Comparison of ENCODE assay signal across 22 cellular contexts in the genomic region with DNA sequence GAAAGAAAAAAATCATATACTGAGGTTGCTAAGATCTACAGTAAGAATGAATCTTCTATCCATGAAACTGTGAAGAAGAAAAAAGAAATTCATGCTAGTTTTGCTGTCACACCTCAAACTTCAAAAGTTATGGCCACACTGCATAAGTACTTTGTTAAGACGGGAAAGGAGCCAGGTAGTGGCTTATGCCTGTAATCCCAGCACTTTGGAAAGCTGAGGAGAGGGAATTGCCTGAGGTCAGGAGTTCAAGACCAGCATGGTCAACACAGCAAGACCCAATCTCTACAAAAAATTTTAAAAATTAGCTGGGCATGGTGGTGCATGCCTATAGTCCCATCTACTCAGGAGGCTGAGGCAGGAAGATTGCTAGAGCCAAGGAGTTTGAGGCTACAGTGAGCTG. TPM values are rescaled to one million over a fixed set of nuclear protein-coding genes. Genes with fewer than 3 reads are reported as not detected.
"Had no signal": no experiment of that assay in that cellular context is flagged by ENCODE, and none has a peak within 500 bp of the region (broad histone marks: within the 10 kb centered on the region; RNA-seq: fewer than 3 reads in every experiment).

No MANE protein-coding gene starts in this region.

- H3K4me3 Mint-ChIP-seq: activated naive CD4-positive, alpha-beta T cell treated with anti-CD3 and anti-CD28 coated beads, Interleukin-2, amount 10 ng/mL, durations not matched to agents 7 days and 5 days; nephron; stimulated activated naive CD8-positive, alpha-beta T cell treated with anti-CD3 and anti-CD28 coated beads, Interleukin-15, Interleukin-2, amounts not matched to agents 100 ng/mL and 50 ng/mL, for 24 hours had no signal

- H3K27ac ChIP-seq: hepatocyte, neutrophil, pancreas, psoas muscle, right atrium auricular region, tibial artery had no signal

- H3K4me1 Mint-ChIP-seq: activated naive CD4-positive, alpha-beta T cell treated with anti-CD3 and anti-CD28 coated beads, Interleukin-2, amount 10 ng/mL, durations not matched to agents 7 days and 5 days; nephron had no signal

- H2AFZ ChIP-seq: hepatocyte had no signal

- H3K4me1 ChIP-seq: pancreas, psoas muscle, right atrium auricular region, tibial artery had no signal

- H3K27me3 Mint-ChIP-seq: activated naive CD4-positive, alpha-beta T cell treated with anti-CD3 and anti-CD28 coated beads, Interleukin-2, amount 10 ng/mL, durations not matched to agents 7 days and 5 days; stimulated activated naive CD8-positive, alpha-beta T cell treated with anti-CD3 and anti-CD28 coated beads, Interleukin-15, Interleukin-2, amounts not matched to agents 100 ng/mL and 50 ng/mL, for 24 hours had no signal

- H3K9me3 ChIP-seq: neutrophil, pancreas, psoas muscle, right atrium auricular region, tibial artery had no signal

- H3K4me2 ChIP-seq: hepatocyte had no signal

- DNase-seq: activated CD4-positive, alpha-beta T cell treated with anti-CD3 and anti-CD28 coated beads for 1 hour; activated CD8-positive, alpha-beta memory T cell treated with anti-CD3 and anti-CD28 coated beads for 24 hours; activated CD8-positive, alpha-beta memory T cell treated with anti-CD3 and anti-CD28 coated beads, Interleukin-2, amount 50 U/mL, for 4 hours; activated effector memory CD4-positive, alpha-beta T cell treated with anti-CD3 and anti-CD28 coated beads, Interleukin-2, amount 50 U/mL, for 16 hours; activated naive CD4-positive, alpha-beta T cell treated with anti-CD3 and anti-CD28 coated beads, Interleukin-2, amount 10 ng/mL, durations not matched to agents 7 days and 5 days; amygdala; effector CD8-positive, alpha-beta T cell; glutamatergic neuron; left ventricle myocardium superior; pancreas; psoas muscle; stimulated activated CD4-positive, alpha-beta T cell treated with anti-CD3 and anti-CD28 coated beads, Interleukin-12 subunit alpha, Interleukin-12 subunit beta, amount 100 ng/mL, for 4 hours; stimulated activated CD4-positive, alpha-beta T cell treated with anti-CD3 and anti-CD28 coated beads, Interleukin-4, amount 100 ng/mL, for 4 hours; substantia nigra; T-helper 1 cell; tibial artery had no signal

- H3K9me3 Mint-ChIP-seq: activated naive CD4-positive, alpha-beta T cell treated with anti-CD3 and anti-CD28 coated beads, Interleukin-2, amount 10 ng/mL, durations not matched to agents 7 days and 5 days; stimulated activated naive CD8-positive, alpha-beta T cell treated with anti-CD3 and anti-CD28 coated beads, Interleukin-15, Interleukin-2, amounts not matched to agents 100 ng/mL and 50 ng/mL, for 24 hours had no signal

- ATAC-seq: left ventricle myocardium superior had no signal

- H3K27me3 ChIP-seq: hepatocyte, neutrophil, pancreas, right atrium auricular region, tibial artery had no signal

- H3K27ac Mint-ChIP-seq: activated naive CD4-positive, alpha-beta T cell treated with anti-CD3 and anti-CD28 coated beads, Interleukin-2, amount 10 ng/mL, durations not matched to agents 7 days and 5 days; nephron; stimulated activated naive CD8-positive, alpha-beta T cell treated with anti-CD3 and anti-CD28 coated beads, Interleukin-15, Interleukin-2, amounts not matched to agents 100 ng/mL and 50 ng/mL, for 24 hours had no signal

- H3K4me3 ChIP-seq: hepatocyte, pancreas, psoas muscle, right atrium auricular region, tibial artery had no signal

RNA-seq across cellular contexts. Expression of a gene that starts 27.3 kb away (rescaled TPM):
- total RNA-seq: esophagus mucosa, hepatocyte had no signal
